Comparison of ENCODE assay signal across 1 cellular context in the genomic region with DNA sequence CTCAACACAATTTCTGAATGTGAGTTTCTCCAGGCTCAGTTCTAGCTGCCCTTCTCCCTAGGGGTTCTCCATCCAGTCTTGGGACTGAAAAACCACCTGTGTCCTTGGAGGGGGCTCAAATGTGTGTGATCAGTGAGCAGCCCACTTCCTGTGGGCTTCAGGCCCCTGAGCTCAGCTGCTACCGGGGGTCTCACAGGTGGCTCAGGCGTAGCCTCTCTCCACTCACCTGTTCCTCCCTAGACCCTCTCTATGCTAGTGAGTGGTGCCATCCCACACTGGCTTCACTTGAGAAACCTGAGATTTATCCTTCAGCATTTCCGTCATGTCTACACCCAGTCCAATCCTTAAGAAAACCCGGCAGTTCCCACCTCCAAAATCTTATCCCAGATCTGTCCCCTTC.
TF ChIP-seq lines count a peak whose summit lies in the region.

No MANE protein-coding gene starts in this region.

TF ChIP-seq in IMR-90, 13 proteins besides CTCF, POLR2A, EP300 and RAD21:
- TF ChIP-seq RFX5 (IDR thresholded peaks at IDR 0.05; ENCODE audit: low read depth, low read length): no peak
